ENCODE assay signal across 8 cellular contexts in genomic region chr7:55963584-55964168, GRCh38. TPM values are rescaled to one million over a fixed set of nuclear protein-coding genes. Genes with fewer than 3 reads are reported as not detected.
DNase-seq lines count a peak whose midpoint lies in the region; ATAC-seq and TF ChIP-seq lines count a peak whose summit lies in the region.

No MANE protein-coding gene starts in this region.

- DNase-seq in heart left ventricle: peak in 1 of 5 donors; percentile 28
- no peak for DNase-seq in Right ventricle myocardium inferior (ENCODE audit: missing footprints)
- DNase-seq in brain microvascular endothelial cell: no peak
- DNase-seq in upper lobe of left lung: no peak
- no peak for DNase-seq in A172 (ENCODE audit: low spot score)

- TF ChIP-seq CTCF in heart left ventricle (IDR thresholded peaks at IDR 0.05): no peak
- no peak for TF ChIP-seq CTCF in brain microvascular endothelial cell (IDR thresholded peaks at IDR 0.05; ENCODE audit: low read depth, low read length, missing control alignments)
- TF ChIP-seq CTCF in upper lobe of left lung (IDR thresholded peaks at IDR 0.05): no peak

- H3K27ac ChIP-seq in heart left ventricle (peak overlapping the region; percentile 86 to 99 (median 95)), brain microvascular endothelial cell (no peak overlapping the region), upper lobe of left lung (peak overlapping the region; percentile 86 to 95 (median 91))

- H3K36me3 ChIP-seq in heart left ventricle (peaks cover 0 to 10% (median 2%) of the 10 kb centered on the region in 9 donors), brain microvascular endothelial cell (replicated peaks) (no peaks in the 10 kb centered on the region), upper lobe of left lung (peaks cover 0 to 11% (median 0%) of the 10 kb centered on the region in 4 donors)

- no peak for ATAC-seq in heart left ventricle
- no peak for ATAC-seq in Right ventricle myocardium inferior
- ATAC-seq in upper lobe of left lung (ENCODE audit: low FRiP score in 2 of 2): no peak
- ATAC-seq in HG03460 (IDR thresholded peaks at IDR 0.05; ENCODE audit: unreplicated experiment): no peak
- no peak for ATAC-seq in GM18861 (IDR thresholded peaks at IDR 0.05; ENCODE audit: unreplicated experiment)

- intact Hi-C loops in heart left ventricle (cut with DNase I) (loop anchor here in 8 of 10 donors (1.0 to 10.0 kb wide), 13 partner anchors 12 to 599 kb away; partner anchors contain the start of genes ZNF713 (in 5 of the 8), VOPP1 (in 2 of the 8), CCT6A (in 1 of the 8) and LANCL2 (in 1 of the 8)), Right ventricle myocardium inferior (cut with DNase I) (loop anchor here (5.0 to 10.0 kb wide), 2 partner anchors 76 to 1381 kb away; partner anchors contain the start of gene ZNF713)

- H3K4me3 ChIP-seq in heart left ventricle (peak overlapping the region in 11 of 12 donors; percentile 31 to 84 (median 69)), brain microvascular endothelial cell (ENCODE audit: low read depth, low read length) (peak overlapping the region; percentile 52), mononuclear cell (ENCODE audit: low read length) (peak overlapping the region; percentile 43), upper lobe of left lung (peak overlapping the region; percentile 30 to 67 (median 62))

- no peak for TF ChIP-seq EP300 in upper lobe of left lung (IDR thresholded peaks at IDR 0.05)

- in situ Hi-C loops in brain microvascular endothelial cell (cut with HindIII; ENCODE audit: low pct_ligation_motif_present, low sequenced_read_pairs): no loop called here

- TF ChIP-seq POLR2A in heart left ventricle (IDR thresholded peaks at IDR 0.05) (no peak), upper lobe of left lung (IDR thresholded peaks at IDR 0.05) (no peak)

- 73 to 80% (median 78%) methylated on average over 15 of the region's 15 CpGs for WGBS in heart left ventricle, 4 donors
- WGBS in upper lobe of left lung, 2 donors: 77 to 81% methylated on average over 15 of the region's 15 CpGs

- H3K4me1 ChIP-seq in heart left ventricle (peaks cover 0 to 40% (median 13%) of the 10 kb centered on the region in 12 donors), mononuclear cell (ENCODE audit: insufficient read depth, low read length) (peaks cover 25% of the 10 kb centered on the region), upper lobe of left lung (peaks cover 20 to 37% (median 21%) of the 10 kb centered on the region in 4 donors)

- H3K9me3 ChIP-seq in heart left ventricle: no peaks in the 10 kb centered on the region
- H3K9me3 ChIP-seq in mononuclear cell (ENCODE audit: low read depth, low read length): no peaks in the 10 kb centered on the region
- no peaks in the 10 kb centered on the region for H3K9me3 ChIP-seq in upper lobe of left lung

- no peaks in the 10 kb centered on the region for H3K27me3 ChIP-seq in heart left ventricle
- no peaks in the 10 kb centered on the region for H3K27me3 ChIP-seq in brain microvascular endothelial cell (replicated peaks)
- no peaks in the 10 kb centered on the region for H3K27me3 ChIP-seq in mononuclear cell (ENCODE audit: insufficient read depth, low read length)
- H3K27me3 ChIP-seq in upper lobe of left lung: no peaks in the 10 kb centered on the region

RNA-seq across cellular contexts. Expression of gene NIPSNAP2, which starts 0.7 kb away (rescaled TPM):
- total RNA-seq in heart left ventricle (100 to 1,000 TPM; 184 to 529 (median 329) TPM), Right ventricle myocardium inferior (348 TPM), mononuclear cell (67.2 TPM), upper lobe of left lung (10 to 100 TPM; 30.2 to 95.2 (median 64.6) TPM)
- polyA plus RNA-seq in heart left ventricle: 100 to 1,000 TPM; 119 to 158 TPM
- total RNA-seq in A172 (2014; rRNA removed; shearing (Covaris generic)): 67.5 and 75.5 TPM in 2 replicates

RNA-seq across cellular contexts. Expression of gene MRPS17, which starts 12.0 kb away (rescaled TPM):
- total RNA-seq in heart left ventricle (10 to 100 TPM; 14.8 to 24.2 (median 19.0) TPM), Right ventricle myocardium inferior (20.8 TPM), mononuclear cell (6.4 TPM), upper lobe of left lung (10 to 100 TPM in 1 of 6 donors, 1 to 10 TPM in 5; 4.8 to 10.5 (median 8.7) TPM)
- 10 to 100 TPM; 17.6 to 28.1 TPM for polyA plus RNA-seq in heart left ventricle
- total RNA-seq in A172 (2014; rRNA removed; shearing (Covaris generic)): 23.3 and 26.9 TPM in 2 replicates
